In the genomic region with DNA sequence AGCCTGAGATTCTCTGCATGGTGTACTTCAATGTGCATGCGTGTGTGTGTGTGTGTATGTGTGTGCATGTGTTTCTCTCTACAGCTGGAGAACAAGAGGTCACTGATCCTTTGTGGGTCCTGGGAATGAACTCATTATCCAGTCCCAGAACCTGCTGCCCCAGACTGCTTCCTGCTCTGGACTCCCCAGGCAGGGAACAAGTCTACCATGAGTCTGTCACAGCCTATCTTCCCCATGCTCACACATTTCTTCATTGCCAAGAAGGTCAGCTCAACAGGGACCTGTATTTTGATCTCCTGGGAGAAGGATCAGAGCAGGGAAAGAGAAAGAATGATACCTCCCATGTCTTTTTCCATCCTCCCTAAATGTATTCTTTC, we compare ENCODE assay signal across 1 cellular context.
TF ChIP-seq lines count a peak whose summit lies in the region.

No MANE protein-coding gene starts in this region.

TF ChIP-seq in GM12878, 131 proteins besides CTCF, POLR2A, EP300 and RAD21:
- TF ChIP-seq MEF2B (IDR thresholded peaks at IDR 0.05; ENCODE audit: partially characterized antibody, poor library complexity, severe bottlenecking) (no peak), ATF7 (IDR thresholded peaks at IDR 0.05; ENCODE audit: low read depth) (peak; percentile 8), SIN3A (IDR thresholded peaks at IDR 0.05; ENCODE audit: low read depth, low read length) (no peak; the same call in 1 of the 2 replicates), CEBPB (IDR thresholded peaks at IDR 0.05; ENCODE audit: borderline replicate concordance in 1 of 2, low read depth in 2 of 2, low read length in 2 of 2) (no peak), ZBED1 (IDR thresholded peaks at IDR 0.05; ENCODE audit: borderline replicate concordance) (no peak), NFIC (IDR thresholded peaks at IDR 0.05; ENCODE audit: low read depth, low read length) (no peak)
- TF ChIP-seq, protein P1, sequence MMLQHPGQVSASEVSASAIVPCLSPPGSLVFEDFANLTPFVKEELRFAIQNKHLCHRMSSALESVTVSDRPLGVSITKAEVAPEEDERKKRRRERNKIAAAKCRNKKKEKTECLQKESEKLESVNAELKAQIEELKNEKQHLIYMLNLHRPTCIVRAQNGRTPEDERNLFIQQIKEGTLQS (IDR thresholded peaks at IDR 0.05; ENCODE audit: borderline replicate concordance, extremely low read depth, low read depth, low read length) = no peak
